ENCODE assay signal across 1 cellular context in the genomic region with DNA sequence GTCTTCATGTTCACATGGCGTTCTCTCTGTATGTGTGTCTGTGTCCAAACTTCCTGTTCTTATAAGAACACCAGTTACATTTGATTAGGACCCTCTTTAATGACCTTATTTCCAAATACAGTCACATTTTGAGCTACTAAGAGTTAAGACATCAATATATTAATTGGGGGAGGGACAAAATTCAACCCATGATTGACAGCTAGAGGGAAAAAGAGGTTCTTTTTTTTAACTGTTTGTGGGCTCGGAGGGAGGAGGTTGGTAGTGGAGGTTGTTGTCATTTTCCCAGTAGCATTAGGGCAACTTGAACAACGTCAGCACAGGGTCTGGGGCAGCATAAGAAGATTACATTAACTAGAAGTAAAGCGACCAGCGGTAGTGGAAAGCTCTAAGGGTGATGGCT.
A peak's percentile ranks its signal among the peaks of the same experiment; 100 is the strongest.
TF ChIP-seq lines count a peak whose summit lies in the region.

No MANE protein-coding gene starts in this region.

TF ChIP-seq in HepG2, 621 proteins besides CTCF, POLR2A, EP300 and RAD21:
- TF ChIP-seq CCDC6 (CRISPR knock-in tag; IDR thresholded peaks at IDR 0.05) (no peak), ZNF75D (CRISPR knock-in tag; IDR thresholded peaks at IDR 0.05; ENCODE audit: borderline replicate concordance) (no peak), ZNF451 (CRISPR knock-in tag; IDR thresholded peaks at IDR 0.05) (no peak), LCORL (IDR thresholded peaks at IDR 0.05) (no peak), LCORL (CRISPR knock-in tag; IDR thresholded peaks at IDR 0.05) (0 out of 2 replicates have a peak, but pooled peaks have one; percentile 22), KLF6 (CRISPR knock-in tag; IDR thresholded peaks at IDR 0.05) (no peak), TCF7 (IDR thresholded peaks at IDR 0.05; ENCODE audit: low read depth) (no peak), ZNF652 (CRISPR knock-in tag; IDR thresholded peaks at IDR 0.05; ENCODE audit: borderline replicate concordance, low read depth) (peak; percentile 69; the same call in 1 of the 2 replicates), ZNF136 (CRISPR knock-in tag; IDR thresholded peaks at IDR 0.05; ENCODE audit: low read depth) (no peak), ZNF326 (CRISPR knock-in tag; IDR thresholded peaks at IDR 0.05; ENCODE audit: borderline replicate concordance) (no peak)
- TF ChIP-seq, protein P1, sequence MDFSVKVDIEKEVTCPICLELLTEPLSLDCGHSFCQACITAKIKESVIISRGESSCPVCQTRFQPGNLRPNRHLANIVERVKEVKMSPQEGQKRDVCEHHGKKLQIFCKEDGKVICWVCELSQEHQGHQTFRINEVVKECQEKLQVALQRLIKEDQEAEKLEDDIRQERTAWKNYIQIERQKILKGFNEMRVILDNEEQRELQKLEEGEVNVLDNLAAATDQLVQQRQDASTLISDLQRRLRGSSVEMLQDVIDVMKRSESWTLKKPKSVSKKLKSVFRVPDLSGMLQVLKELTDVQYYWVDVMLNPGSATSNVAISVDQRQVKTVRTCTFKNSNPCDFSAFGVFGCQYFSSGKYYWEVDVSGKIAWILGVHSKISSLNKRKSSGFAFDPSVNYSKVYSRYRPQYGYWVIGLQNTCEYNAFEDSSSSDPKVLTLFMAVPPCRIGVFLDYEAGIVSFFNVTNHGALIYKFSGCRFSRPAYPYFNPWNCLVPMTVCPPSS (IDR thresholded peaks at IDR 0.05): no peak
